In genomic region chr17:41523787-41524186, GRCh38 we compare ENCODE assay signal across 19 cellular contexts. TPM values are rescaled to one million over a fixed set of nuclear protein-coding genes. Genes with fewer than 3 reads are reported as not detected.
DNase-seq lines count a peak whose midpoint lies in the region; ATAC-seq, FAIRE-seq and TF ChIP-seq lines count a peak whose summit lies in the region.
"Had no signal": no experiment of that assay in that cellular context is flagged by ENCODE, and none has a peak within 500 bp of the region (broad histone marks: within the 10 kb centered on the region; RNA-seq: fewer than 3 reads in every experiment).

No MANE protein-coding gene starts in this region.

- DNase-seq in NCI-H69 (lab: John Stamatoyannopoulos, UW) (peak; percentile 15), epithelial cell of esophagus (ENCODE audit: low read depth) (peak; percentile 50), small intestine (peak; percentile 53), head of caudate nucleus (no peak), tibial nerve (ENCODE audit: low spot score in 2 of 2) (no peak)
- DNase-seq: activated CD8-positive, alpha-beta T cell treated with anti-CD3 and anti-CD28 coated beads, Interleukin-2, amount 10 ng/mL, durations not matched to agents 7 days and 5 days; caudate nucleus; effector memory CD4-positive, alpha-beta T cell; KBM-7; left ventricle myocardium superior; naive thymus-derived CD8-positive, alpha-beta T cell; NCI-H1417; NCI-H345; psoas muscle had no signal

- H3K36me3 ChIP-seq in HEK293 (ENCODE audit: control insufficient read depth in 2 of 2, insufficient read depth in 1 of 2, low read length in 2 of 2) (peaks cover 0 to 4% of the 10 kb centered on the region in 2 experiments; a peak in 2 of 3 replicates), small intestine (ENCODE audit: control insufficient read depth in 2 of 2, insufficient read depth in 2 of 2, low read length in 2 of 2) (peaks cover 5 to 6% of the 10 kb centered on the region in 2 donors), tibial nerve (no peaks in the 10 kb centered on the region)
- H3K36me3 ChIP-seq: BLaER1 treated with 17β-estradiol and CSF1 and Interleukin-3, amounts not matched to agents 10 nM and 100 nM had no signal

- H3K4me1 ChIP-seq in HEK293 (ENCODE audit: control insufficient read depth, insufficient read depth, low read length) (peaks cover 23% of the 10 kb centered on the region), small intestine (ENCODE audit: control insufficient read depth in 2 of 2, insufficient read depth in 1 of 2, low read depth in 1 of 2, low read length in 1 of 2) (peaks cover 0 to 3% of the 10 kb centered on the region in 2 donors), tibial nerve (peaks cover 0 to 32% (median 4%) of the 10 kb centered on the region in 4 donors)

- POLR2A ChIA-PET in HEK293 (lab: Yijun Ruan, JAX): no interaction called here

- H3K27me3 ChIP-seq in small intestine (ENCODE audit: control insufficient read depth in 2 of 2, insufficient read depth in 2 of 2, low read length in 2 of 2) (peaks cover 0 to 7% of the 10 kb centered on the region in 2 donors), tibial nerve (peaks cover 0 to 25% of the 10 kb centered on the region in 2 donors)

- CTCF ChIA-PET in HEK293 (lab: Yijun Ruan, JAX): interaction anchor here (1.0 to 3.1 kb wide), 3 partner anchors 25 to 144 kb away, joined by 5 to 25 read pairs (median 7); no protein-coding TSS in a partner anchor

- TF ChIP-seq EP300 in tibial nerve (IDR thresholded peaks at IDR 0.05): no peak

- intact Hi-C loops in head of caudate nucleus (cut with DNase I): no loop called here

- no peak for TF ChIP-seq POLR2A in tibial nerve (IDR thresholded peaks at IDR 0.05)

- no peak for ATAC-seq in HG03025 (IDR thresholded peaks at IDR 0.05; ENCODE audit: low FRiP score, unreplicated experiment)
- ATAC-seq: activated CD8-positive, alpha-beta T cell treated with anti-CD3 and anti-CD28 coated beads, Interleukin-2, amount 10 ng/mL, durations not matched to agents 7 days and 5 days; foreskin keratinocyte; left ventricle myocardium superior; naive thymus-derived CD8-positive, alpha-beta T cell; psoas muscle had no signal

- no peak for TF ChIP-seq CTCF in HEK293 (tag by site-specific recombination; IDR thresholded peaks at IDR 0.05)
- TF ChIP-seq CTCF in epithelial cell of esophagus (IDR thresholded peaks at IDR 0.05; ENCODE audit: insufficient read depth, low read depth, low read length, missing control alignments): no peak
- TF ChIP-seq CTCF in tibial nerve (IDR thresholded peaks at IDR 0.05): no peak

- H3K9me3 ChIP-seq in HEK293 (ENCODE audit: control insufficient read depth, insufficient read depth, low read depth, low read length) (no peaks in the 10 kb centered on the region), small intestine (ENCODE audit: control insufficient read depth, low read depth) (no peaks in the 10 kb centered on the region), tibial nerve (no peaks in the 10 kb centered on the region)
- H3K9me3 ChIP-seq: psoas muscle had no signal

- WGBS in small intestine, 3 donors: 17 to 58% (median 41%) methylated on average over 19 of the region's 19 CpGs
- WGBS in tibial nerve, 2 donors: 78 to 82% methylated on average over 19 of the region's 19 CpGs

- no peak overlapping the region for H3K4me3 ChIP-seq in HEK293 (ENCODE audit: low read depth, low read length)
- peak overlapping the region; percentile 28 for H3K4me3 ChIP-seq in epithelial cell of esophagus (ENCODE audit: low read length)
- peak overlapping the region in 1 of 2 donors; percentile 22 for H3K4me3 ChIP-seq in small intestine (ENCODE audit: low read depth in 1 of 2, low read length in 2 of 2)
- H3K4me3 ChIP-seq in tibial nerve: peak overlapping the region in 1 of 4 donors; percentile 50
- H3K4me3 ChIP-seq: BLaER1 treated with 17β-estradiol and CSF1 and Interleukin-3, amounts not matched to agents 10 nM and 100 nM; psoas muscle had no signal

- 0 out of 2 replicates have a peak overlapping the region, but pooled peaks have one; percentile 13 for H3K27ac ChIP-seq in HEK293 (ENCODE audit: extremely low read depth, low read depth, low read length)
- peak overlapping the region; percentile 42 to 60 for H3K27ac ChIP-seq in small intestine (ENCODE audit: low read depth in 1 of 2, low read length in 1 of 2)
- peak overlapping the region in 1 of 4 donors; percentile 26 for H3K27ac ChIP-seq in tibial nerve
- H3K27ac ChIP-seq: BLaER1 treated with 17β-estradiol and CSF1 and Interleukin-3, amounts not matched to agents 10 nM and 100 nM; foreskin keratinocyte; psoas muscle had no signal

- no peak for FAIRE-seq in small intestine (lab: Jason Lieb, UNC)
- FAIRE-seq: GM12891 had no signal

TF ChIP-seq in HEK293, 187 proteins besides CTCF, POLR2A, EP300 and RAD21:
- TF ChIP-seq PATZ1 (tag by site-specific recombination; IDR thresholded peaks at IDR 0.05) (no peak), ZNF521 (tag by site-specific recombination; IDR thresholded peaks at IDR 0.05) (no peak), KLF16 (tag by site-specific recombination; IDR thresholded peaks at IDR 0.05) (no peak), ZNF623 (tag by site-specific recombination; IDR thresholded peaks at IDR 0.05) (no peak), ZNF600 (tag by site-specific recombination; IDR thresholded peaks at IDR 0.05) (peak; percentile 75)

RNA-seq across cellular contexts. Expression of gene KRT19, which starts 4.3 kb away (rescaled TPM):
- 1,000 to 10,000 TPM; 1,124 to 1,607 (median 1,420) TPM for polyA plus RNA-seq in small intestine
- 1,000 to 10,000 TPM in 2 of 4 donors, 100 to 1,000 TPM in 1, 10 to 100 TPM in 1; 85.5 to 1,774 (median 1,323) TPM for total RNA-seq in tibial nerve
- total RNA-seq: activated CD8-positive, alpha-beta T cell treated with anti-CD3 and anti-CD28 coated beads, Interleukin-2, amount 10 ng/mL, durations not matched to agents 7 days and 5 days; naive thymus-derived CD8-positive, alpha-beta T cell had no signal
- polyA plus RNA-seq: naive thymus-derived CD8-positive, alpha-beta T cell had no signal

RNA-seq across cellular contexts. Expression of gene KRT15, which starts 5.1 kb away (rescaled TPM):
- 10 to 100 TPM in 2 of 3 donors, 1 to 10 TPM in 1; 2.5 to 18.9 (median 10.7) TPM for polyA plus RNA-seq in small intestine
- total RNA-seq in tibial nerve: 1 to 10 TPM in 1 of 4 donors, under 1 TPM in 2, not detected in 1; 0.42 to 4.2 (median 0.78) TPM
- total RNA-seq: activated CD8-positive, alpha-beta T cell treated with anti-CD3 and anti-CD28 coated beads, Interleukin-2, amount 10 ng/mL, durations not matched to agents 7 days and 5 days; naive thymus-derived CD8-positive, alpha-beta T cell had no signal
- polyA plus RNA-seq: naive thymus-derived CD8-positive, alpha-beta T cell had no signal

RNA-seq across cellular contexts. Expression of gene KRT13, which starts 18.4 kb away (rescaled TPM):
- 10 to 100 TPM; 10.3 to 37.6 (median 26.2) TPM for polyA plus RNA-seq in small intestine
- total RNA-seq in tibial nerve: under 1 TPM in 1 of 4 donors, not detected in 3; 0.42 TPM
- total RNA-seq: activated CD8-positive, alpha-beta T cell treated with anti-CD3 and anti-CD28 coated beads, Interleukin-2, amount 10 ng/mL, durations not matched to agents 7 days and 5 days; left ventricle myocardium superior; naive thymus-derived CD8-positive, alpha-beta T cell had no signal
- polyA plus RNA-seq: naive thymus-derived CD8-positive, alpha-beta T cell had no signal

RNA-seq across cellular contexts. Expression of gene KRT36, which starts 34.1 kb away (rescaled TPM):
- polyA plus RNA-seq in small intestine: not detected
- total RNA-seq in tibial nerve: under 1 TPM in 1 of 4 donors, not detected in 3; 0.42 TPM
- total RNA-seq: activated CD8-positive, alpha-beta T cell treated with anti-CD3 and anti-CD28 coated beads, Interleukin-2, amount 10 ng/mL, durations not matched to agents 7 days and 5 days; foreskin keratinocyte; left ventricle myocardium superior; naive thymus-derived CD8-positive, alpha-beta T cell; psoas muscle had no signal
- polyA plus RNA-seq: foreskin keratinocyte; naive thymus-derived CD8-positive, alpha-beta T cell had no signal

RNA-seq across cellular contexts. Expression of gene KRT35, which starts 42.8 kb away (rescaled TPM):
- polyA plus RNA-seq in small intestine: not detected
- not detected for total RNA-seq in tibial nerve
- total RNA-seq: activated CD8-positive, alpha-beta T cell treated with anti-CD3 and anti-CD28 coated beads, Interleukin-2, amount 10 ng/mL, durations not matched to agents 7 days and 5 days; foreskin keratinocyte; left ventricle myocardium superior; naive thymus-derived CD8-positive, alpha-beta T cell; psoas muscle had no signal
- polyA plus RNA-seq: foreskin keratinocyte; naive thymus-derived CD8-positive, alpha-beta T cell; psoas muscle had no signal

Comparison
In these comparisons a context has a peak if more than half of its experiments do, and no peak if none do; other contexts are left out.
1. DNase-seq: peak in NCI-H69 (single experiment), epithelial cell of esophagus (single experiment) and small intestine (single experiment); none in head of caudate nucleus (0 of 42) and tibial nerve (0 of 2).